10 cellular contexts compared by ENCODE assay signal in genomic region chr12:91877461-91878230, GRCh38.
DNase-seq lines count a peak whose midpoint lies in the region; ATAC-seq, FAIRE-seq and TF ChIP-seq lines count a peak whose summit lies in the region.
"Had no signal": no experiment of that assay in that cellular context is flagged by ENCODE, and none has a peak within 500 bp of the region (broad histone marks: within the 10 kb centered on the region; RNA-seq: fewer than 3 reads in every experiment).

No MANE protein-coding gene starts in this region.

- TF ChIP-seq EP300 in A549 (IDR thresholded peaks at IDR 0.05) = no peak

- ATAC-seq in A549 (no peak), upper lobe of right lung (no peak), heart left ventricle (no peak)

- H3K9me3 Mint-ChIP-seq in activated T-cell treated with anti-CD3 and anti-CD28 coated beads, Interleukin-2, amount 50 U/mL, for 24 hours = peaks cover 7% of the 10 kb centered on the region

- TF ChIP-seq CTCF in A549 (IDR thresholded peaks at IDR 0.05) (no peak), upper lobe of right lung (IDR thresholded peaks at IDR 0.05) (no peak), heart left ventricle (IDR thresholded peaks at IDR 0.05) (no peak)

- intact Hi-C loops in upper lobe of right lung (cut with DNase I) = no loop called here
- intact Hi-C loops in heart left ventricle (cut with DNase I) = loop anchor here in 1 of 10 donors (10.0 kb wide), 1 partner anchor 887 kb away; no protein-coding TSS in a partner anchor

- no peak overlapping the region for H3K9ac ChIP-seq in mucosa of rectum (ENCODE audit: low read depth in 1 of 2, low read length in 2 of 2)

- DNase-seq in A549 (ENCODE audit: low read depth in 1 of 2, low spot score in 1 of 2) (no peak), NCI-H1436 treated with DMSO at 0.1 percent for 48 hours (lab: John Stamatoyannopoulos, UW) (peak; percentile 30), GM19240 (ENCODE audit: insufficient read length, low spot score) (no peak), upper lobe of right lung (no peak), heart left ventricle (no peak)
- no peak for DNase-seq in activated T-cell treated with anti-CD3 and anti-CD28 coated beads, Interleukin-2, amount 50 U/mL, for 24 hours
- DNase-seq in NK-92 treated with Interleukin-12 subunit alpha and Interleukin-12 subunit beta, amount 100 ng/mL, for 24 hours (lab: John Stamatoyannopoulos, UW) = no peak

- H3K36me3 ChIP-seq in mucosa of rectum (ENCODE audit: control insufficient read depth in 2 of 2, insufficient read depth in 2 of 2, low read length in 2 of 2) (no peaks in the 10 kb centered on the region), upper lobe of right lung (no peaks in the 10 kb centered on the region), heart left ventricle (no peaks in the 10 kb centered on the region)
- H3K36me3 ChIP-seq: cardiac muscle cell had no signal

- peak; percentile 28 for FAIRE-seq in A549 (lab: Jason Lieb, UNC)

- TF ChIP-seq POLR2A in A549 (IDR thresholded peaks at IDR 0.05; ENCODE audit: low read length) (no peak), heart left ventricle (IDR thresholded peaks at IDR 0.05) (no peak)

- POLR2A ChIA-PET in A549 (lab: Yijun Ruan, JAX) = no interaction called here

- no peak overlapping the region for H3K4me3 ChIP-seq in A549
- no peak overlapping the region for H3K4me3 ChIP-seq in mucosa of rectum (ENCODE audit: low read length in 2 of 2)
- no peak overlapping the region for H3K4me3 ChIP-seq in upper lobe of right lung
- no peak overlapping the region for H3K4me3 ChIP-seq in heart left ventricle
- H3K4me3 ChIP-seq: cardiac muscle cell, skin epidermis had no signal

- 66% methylated on average over 5 of the region's 5 CpGs for WGBS in A549 (ENCODE audit: missing lambda C conversion rate)
- 90 to 95% (median 94%) methylated on average over 5 of the region's 5 CpGs for WGBS in heart left ventricle, 4 donors

- CTCF ChIA-PET in A549 (lab: Yijun Ruan, JAX) = interaction anchor here (1.2 kb wide), 1 partner anchor 66 kb away, joined by 4 read pairs; no protein-coding TSS in a partner anchor

- peak overlapping the region; percentile 64 for H3K4me3 Mint-ChIP-seq in activated T-cell treated with anti-CD3 and anti-CD28 coated beads, Interleukin-2, amount 50 U/mL, for 24 hours

- H3K27ac Mint-ChIP-seq in activated T-cell treated with anti-CD3 and anti-CD28 coated beads, Interleukin-2, amount 50 U/mL, for 24 hours = peak overlapping the region; percentile 91

- H3K27ac ChIP-seq in A549 (no peak overlapping the region), mucosa of rectum (ENCODE audit: low read depth in 2 of 2, low read length in 2 of 2) (peak overlapping the region; percentile 32 to 66), upper lobe of right lung (no peak overlapping the region), heart left ventricle (peak overlapping the region in 1 of 12 donors; percentile 86)
- H3K27ac ChIP-seq: cardiac muscle cell had no signal

- H3K9me3 ChIP-seq in A549 (no peaks in the 10 kb centered on the region), mucosa of rectum (ENCODE audit: control insufficient read depth in 2 of 2, low read length in 2 of 2) (no peaks in the 10 kb centered on the region), upper lobe of right lung (no peaks in the 10 kb centered on the region), heart left ventricle (no peaks in the 10 kb centered on the region)

- H3K4me1 ChIP-seq in A549 = no peaks in the 10 kb centered on the region
- H3K4me1 ChIP-seq in mucosa of rectum (ENCODE audit: control insufficient read depth in 2 of 2, insufficient read depth in 2 of 2, low read length in 2 of 2) = peaks cover 7 to 27% of the 10 kb centered on the region in 2 donors
- H3K4me1 ChIP-seq in upper lobe of right lung = no peaks in the 10 kb centered on the region
- peaks cover 0 to 21% (median 0%) of the 10 kb centered on the region in 12 donors for H3K4me1 ChIP-seq in heart left ventricle

- peaks cover 18% of the 10 kb centered on the region for H3K36me3 Mint-ChIP-seq in activated T-cell treated with anti-CD3 and anti-CD28 coated beads, Interleukin-2, amount 50 U/mL, for 24 hours (ENCODE audit: low read depth)

- TF ChIP-seq RAD21 in A549 (conservative IDR thresholded peaks at IDR 0.05 in 1 of 2, IDR thresholded peaks at IDR 0.05 in 1 of 2) = no peak

- no peaks in the 10 kb centered on the region for H3K27me3 Mint-ChIP-seq in activated T-cell treated with anti-CD3 and anti-CD28 coated beads, Interleukin-2, amount 50 U/mL, for 24 hours

- H3K27me3 ChIP-seq in mucosa of rectum (ENCODE audit: control insufficient read depth in 2 of 2, insufficient read depth in 2 of 2, low read length in 2 of 2) (no peaks in the 10 kb centered on the region), upper lobe of right lung (no peaks in the 10 kb centered on the region), heart left ventricle (no peaks in the 10 kb centered on the region)
- H3K27me3 ChIP-seq: cardiac muscle cell had no signal

- peaks cover 76% of the 10 kb centered on the region for H3K4me1 Mint-ChIP-seq in activated T-cell treated with anti-CD3 and anti-CD28 coated beads, Interleukin-2, amount 50 U/mL, for 24 hours (ENCODE audit: low read depth)

- H3K4me2 ChIP-seq in A549 = no peak overlapping the region

TF ChIP-seq in A549, 52 proteins besides CTCF, POLR2A, EP300 and RAD21:
- no peak for TF ChIP-seq CHD2 (IDR thresholded peaks at IDR 0.05; ENCODE audit: low read length, partially characterized antibody)
- TF ChIP-seq, protein P1, sequence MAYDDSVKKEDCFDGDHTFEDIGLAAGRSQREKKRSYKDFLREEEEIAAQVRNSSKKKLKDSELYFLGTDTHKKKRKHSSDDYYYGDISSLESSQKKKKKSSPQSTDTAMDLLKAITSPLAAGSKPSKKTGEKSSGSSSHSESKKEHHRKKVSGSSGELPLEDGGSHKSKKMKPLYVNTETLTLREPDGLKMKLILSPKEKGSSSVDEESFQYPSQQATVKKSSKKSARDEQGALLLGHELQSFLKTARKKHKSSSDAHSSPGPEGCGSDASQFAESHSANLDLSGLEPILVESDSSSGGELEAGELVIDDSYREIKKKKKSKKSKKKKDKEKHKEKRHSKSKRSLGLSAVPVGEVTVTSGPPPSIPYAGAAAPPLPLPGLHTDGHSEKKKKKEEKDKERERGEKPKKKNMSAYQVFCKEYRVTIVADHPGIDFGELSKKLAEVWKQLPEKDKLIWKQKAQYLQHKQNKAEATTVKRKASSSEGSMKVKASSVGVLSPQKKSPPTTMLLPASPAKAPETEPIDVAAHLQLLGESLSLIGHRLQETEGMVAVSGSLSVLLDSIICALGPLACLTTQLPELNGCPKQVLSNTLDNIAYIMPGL (CRISPR knock-in tag; IDR thresholded peaks at IDR 0.05; ENCODE audit: borderline replicate concordance) = no peak

Comparison
In these comparisons a context has a peak if more than half of its experiments do, and no peak if none do; other contexts are left out.
1. H3K27ac ChIP-seq: peak in mucosa of rectum (2 of 2); none in A549 (0 of 2) and upper lobe of right lung (single experiment).